Comparison of ENCODE assay signal across 17 cellular contexts in the genomic region with DNA sequence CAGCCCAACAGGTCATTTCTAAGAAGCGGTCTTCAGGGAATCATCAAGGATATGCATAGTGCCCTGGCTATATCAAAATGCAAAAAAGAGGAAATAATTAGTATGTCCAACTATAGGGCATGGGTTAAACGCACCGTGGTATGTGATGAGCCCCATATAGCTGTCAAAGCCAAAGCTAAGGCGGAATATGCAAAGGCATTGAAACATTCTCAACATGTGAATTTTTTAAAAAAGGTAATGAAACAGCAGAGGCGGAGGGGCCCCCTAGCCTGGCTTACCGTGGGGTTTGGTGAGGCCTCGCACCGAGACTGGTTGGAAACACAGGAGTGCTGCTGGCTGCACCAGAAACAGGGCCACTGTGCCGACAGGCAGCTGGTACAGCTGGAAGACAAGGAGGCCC. TPM values are rescaled to one million over a fixed set of nuclear protein-coding genes. Genes with fewer than 3 reads are reported as not detected.
DNase-seq lines count a peak whose midpoint lies in the region; ATAC-seq and TF ChIP-seq lines count a peak whose summit lies in the region.
"Had no signal": no experiment of that assay in that cellular context is flagged by ENCODE, and none has a peak within 500 bp of the region (broad histone marks: within the 10 kb centered on the region; RNA-seq: fewer than 3 reads in every experiment).

No MANE protein-coding gene starts in this region.

- H3K9me3 ChIP-seq in SK-N-MC (ENCODE audit: low read depth, low read length) (no peaks in the 10 kb centered on the region), sigmoid colon (no peaks in the 10 kb centered on the region), gastrocnemius medialis (no peaks in the 10 kb centered on the region)

- no peak overlapping the region for H3K9ac ChIP-seq in SK-N-MC (ENCODE audit: insufficient read length)

- peak overlapping the region; percentile 43 for H3K27ac Mint-ChIP-seq in glutamatergic neuron (ENCODE audit: unreplicated experiment)
- H3K27ac Mint-ChIP-seq: H9 had no signal

- peaks cover 10% of the 10 kb centered on the region for H3K9me3 Mint-ChIP-seq in glutamatergic neuron (ENCODE audit: unreplicated experiment)
- H3K9me3 Mint-ChIP-seq: CD14-positive monocyte, H9 had no signal

- H3K27me3 Mint-ChIP-seq in glutamatergic neuron (ENCODE audit: unreplicated experiment): peaks cover 4% of the 10 kb centered on the region

- peaks cover 5% of the 10 kb centered on the region for H3K4me1 Mint-ChIP-seq in glutamatergic neuron (ENCODE audit: low read depth, unreplicated experiment)
- H3K4me1 Mint-ChIP-seq: H9 had no signal

- intact Hi-C loops in Right ventricle myocardium superior (cut with DNase I) (no loop called here), sigmoid colon (cut with DNase I) (no loop called here), gastrocnemius medialis (cut with DNase I; ENCODE audit: low total_unique reads) (no loop called here)

- no peak overlapping the region for H3K4me3 Mint-ChIP-seq in glutamatergic neuron (ENCODE audit: unreplicated experiment)
- H3K4me3 Mint-ChIP-seq: CD14-positive monocyte, H9 had no signal

- H3K27me3 ChIP-seq in sigmoid colon (no peaks in the 10 kb centered on the region), gastrocnemius medialis (no peaks in the 10 kb centered on the region)

- 85 to 91% methylated on average over 9 of the region's 9 CpGs for WGBS in sigmoid colon, 2 donors

- ATAC-seq in HG02798 (IDR thresholded peaks at IDR 0.05; ENCODE audit: poor library complexity, unreplicated experiment) (peak; percentile 44), Right ventricle myocardium superior (ENCODE audit: poor library complexity) (no peak), gastrocnemius medialis (no peak)

- no peak for DNase-seq in SK-N-MC (ENCODE audit: low read depth, low spot score)
- no peak for DNase-seq in glutamatergic neuron
- no peak for DNase-seq in Right ventricle myocardium superior
- DNase-seq in sigmoid colon: no peak
- DNase-seq in activated T-cell treated with anti-CD3 and anti-CD28 coated beads, Interleukin-2, amount 50 U/mL, for 48 hours: no peak
- DNase-seq in gastrocnemius medialis: no peak
- DNase-seq: DMS 273 treated with DMSO at 0.1 percent for 48 hours, H9, KBM-7, NCI-H1694 treated with DMSO at 0.1 percent for 48 hours, NCI-H2227 treated with DMSO at 0.1 percent for 48 hours, NCI-H524, NCI-H82, SIG-M5 had no signal

- TF ChIP-seq CTCF in glutamatergic neuron (IDR thresholded peaks at IDR 0.05; ENCODE audit: partially characterized antibody, unreplicated experiment): no peak
- TF ChIP-seq CTCF in sigmoid colon (IDR thresholded peaks at IDR 0.05): no peak
- TF ChIP-seq CTCF in gastrocnemius medialis (IDR thresholded peaks at IDR 0.05 in 4 of 5, conservative IDR thresholded peaks at IDR 0.05 in 1 of 5): no peak

- H3K4me3 ChIP-seq in SK-N-MC (no peak overlapping the region), sigmoid colon (no peak overlapping the region), gastrocnemius medialis (no peak overlapping the region)

- H3K36me3 Mint-ChIP-seq in glutamatergic neuron (ENCODE audit: unreplicated experiment): no peaks in the 10 kb centered on the region

- in situ Hi-C loops in gastrocnemius medialis (cut with MboI; ENCODE audit: low sequenced_read_pairs in 4 of 4): no loop called here

- TF ChIP-seq POLR2A in sigmoid colon (IDR thresholded peaks at IDR 0.05) (no peak), gastrocnemius medialis (IDR thresholded peaks at IDR 0.05) (no peak)

- H3K36me3 ChIP-seq in SK-N-MC (ENCODE audit: insufficient read depth, low read length) (peaks cover 14% of the 10 kb centered on the region; the same call in 1 of the 2 replicates), sigmoid colon (peaks cover 0 to 33% (median 1%) of the 10 kb centered on the region in 4 donors), gastrocnemius medialis (no peaks in the 10 kb centered on the region)

- H3K4me1 ChIP-seq in sigmoid colon (peaks cover 0 to 18% (median 9%) of the 10 kb centered on the region in 4 donors), gastrocnemius medialis (peaks cover 0 to under 1% of the 10 kb centered on the region in 2 donors)

- no peak for TF ChIP-seq EP300 in sigmoid colon (IDR thresholded peaks at IDR 0.05)

- H3K27ac ChIP-seq in SK-N-MC (peak overlapping the region; percentile 10; the same call in 1 of the 2 replicates), sigmoid colon (no peak overlapping the region), gastrocnemius medialis (no peak overlapping the region)

RNA-seq across cellular contexts. Expression of gene PLXND1, which starts 23.2 kb away (rescaled TPM):
- 72.2 TPM for total RNA-seq in glutamatergic neuron (ENCODE audit: unreplicated experiment)
- 53.1 TPM for total RNA-seq in Right ventricle myocardium superior
- 10 to 100 TPM; 36.9 to 77.0 (median 61.8) TPM for total RNA-seq in sigmoid colon
- polyA plus RNA-seq in sigmoid colon: 10 to 100 TPM in 2 of 3 donors, 1 to 10 TPM in 1; 9.6 to 42.0 (median 15.7) TPM
- total RNA-seq in gastrocnemius medialis: 10 to 100 TPM; 15.7 to 70.9 (median 19.9) TPM

RNA-seq across cellular contexts. Expression of gene H1-8, which starts 40.3 kb away (rescaled TPM):
- total RNA-seq in glutamatergic neuron (ENCODE audit: unreplicated experiment) (not detected), Right ventricle myocardium superior (not detected), sigmoid colon (not detected), gastrocnemius medialis (not detected)
- not detected for polyA plus RNA-seq in sigmoid colon
- total RNA-seq: H9, RPMI7951 had no signal
- polyA plus RNA-seq: CD14-positive monocyte had no signal

RNA-seq across cellular contexts. Expression of gene RHO, which starts 54.9 kb away (rescaled TPM):
- not detected for total RNA-seq in glutamatergic neuron (ENCODE audit: unreplicated experiment)
- not detected for total RNA-seq in Right ventricle myocardium superior
- total RNA-seq in sigmoid colon: not detected
- not detected for polyA plus RNA-seq in sigmoid colon
- total RNA-seq in gastrocnemius medialis: not detected
- total RNA-seq: H9, RPMI7951 had no signal
- polyA plus RNA-seq: CD14-positive monocyte had no signal
